ENCODE assay signal across 7 cellular contexts in genomic region chr17:28842282-28843012, GRCh38. TPM values are rescaled to one million over a fixed set of nuclear protein-coding genes. Genes with fewer than 3 reads are reported as not detected.
DNase-seq lines count a peak whose midpoint lies in the region; ATAC-seq and TF ChIP-seq lines count a peak whose summit lies in the region.

A gene with protein sequence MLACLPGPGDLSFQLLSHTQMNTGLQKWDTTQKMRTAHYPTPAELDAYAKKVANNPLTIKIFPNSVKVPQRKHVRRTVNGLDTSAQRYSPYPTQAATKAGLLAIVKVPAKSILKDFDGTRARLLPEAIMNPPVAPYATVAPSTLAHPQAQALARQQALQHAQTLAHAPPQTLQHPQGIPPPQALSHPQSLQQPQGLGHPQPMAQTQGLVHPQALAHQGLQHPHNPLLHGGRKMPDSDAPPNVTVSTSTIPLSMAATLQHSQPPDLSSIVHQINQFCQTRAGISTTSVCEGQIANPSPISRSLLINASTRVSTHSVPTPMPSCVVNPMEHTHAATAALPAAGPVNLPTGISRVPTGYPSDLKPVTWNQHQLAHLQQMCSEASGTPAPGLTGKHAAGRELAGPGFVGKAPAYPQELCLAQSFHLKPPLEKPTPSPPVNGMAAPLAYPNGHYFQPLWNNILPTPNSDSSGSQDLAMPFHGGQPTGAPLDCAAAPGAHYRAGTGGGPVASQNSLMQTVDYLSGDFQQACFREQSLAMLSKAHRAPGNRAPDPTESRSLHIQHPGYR (minus strand): TSS chr17:28842790. CDS start chr17:28766667, 76,123 bp downstream.

- DNase-seq in NCI-H2196 (lab: John Stamatoyannopoulos, UW; ENCODE audit: unreplicated experiment) = peak; percentile 63
- DNase-seq in WERI-Rb-1 = peak; percentile 90
- peak; percentile 45 to 67 for DNase-seq in breast epithelium (ENCODE audit: low spot score in 2 of 2)

- peak; percentile 82 for ATAC-seq in GM18520 (IDR thresholded peaks at IDR 0.05; ENCODE audit: unreplicated experiment)
- peak; percentile 76 for ATAC-seq in HG03064 (IDR thresholded peaks at IDR 0.05; ENCODE audit: low read depth, unreplicated experiment)

- H3K27ac ChIP-seq in WERI-Rb-1 (peak within 1 kb of the TSS; percentile 75), breast epithelium (peak within 1 kb of the TSS; percentile 76 to 84), iPS-20b (ENCODE audit: low read length) (peak within 1 kb of the TSS; percentile 37), skin epidermis (peak within 1 kb of the TSS; percentile 56 to 92 (median 78))

- H3K9me3 ChIP-seq in WERI-Rb-1 (ENCODE audit: severe bottlenecking) = no peaks in the 10 kb centered on the region
- H3K9me3 ChIP-seq in breast epithelium = no peaks in the 10 kb centered on the region
- no peaks in the 10 kb centered on the region for H3K9me3 ChIP-seq in iPS-20b (ENCODE audit: insufficient read depth, low read depth, low read length)

- peak; percentile 29 for TF ChIP-seq POLR2A in breast epithelium (IDR thresholded peaks at IDR 0.05)

- intact Hi-C loops in breast epithelium (cut with DNase I; ENCODE audit: low total_unique reads) = no loop called here

- H3K4me3 ChIP-seq in WERI-Rb-1 (ENCODE audit: low read depth, low read length) = peak within 1 kb of the TSS; percentile 72
- peak within 1 kb of the TSS; percentile 64 to 77 (median 75) for H3K4me3 ChIP-seq in breast epithelium
- H3K4me3 ChIP-seq in iPS-20b (ENCODE audit: low read length) = peak within 1 kb of the TSS; percentile 88
- H3K4me3 ChIP-seq in skin epidermis = peak within 1 kb of the TSS; percentile 52 to 97 (median 79)

- TF ChIP-seq CTCF in WERI-Rb-1 (IDR thresholded peaks at IDR 0.05; ENCODE audit: low read depth, low read length) (no peak), breast epithelium (IDR thresholded peaks at IDR 0.05) (no peak)

- peak within 1 kb of the TSS; percentile 87; the same call in 1 of the 2 replicates for H3K9ac ChIP-seq in iPS-20b (ENCODE audit: low read depth, low read length)

- H3K36me3 ChIP-seq in WERI-Rb-1 (peaks cover 6% of the 10 kb centered on the region; the same call in 1 of the 2 replicates), breast epithelium (no peaks in the 10 kb centered on the region), iPS-20b (ENCODE audit: insufficient read depth, low read depth, low read length) (no peaks in the 10 kb centered on the region)

- no peaks in the 10 kb centered on the region for H3K4me1 ChIP-seq in breast epithelium
- H3K4me1 ChIP-seq in iPS-20b (ENCODE audit: insufficient read depth, low read length) = no peaks in the 10 kb centered on the region

- H3K27me3 ChIP-seq in WERI-Rb-1 (ENCODE audit: insufficient read depth, low read depth, severe bottlenecking) (no peaks in the 10 kb centered on the region), breast epithelium (no peaks in the 10 kb centered on the region), iPS-20b (ENCODE audit: insufficient read depth, low read length) (no peaks in the 10 kb centered on the region)

RNA-seq across cellular contexts. Expression of the gene that starts here (rescaled TPM):
- 10 to 100 TPM in 2 of 3 donors, 1 to 10 TPM in 1; 9.7 to 12.0 (median 10.5) TPM for total RNA-seq in breast epithelium

Comparison
In these comparisons a context has a peak if more than half of its experiments do, and no peak if none do; other contexts are left out.
1. Peak in every context shown above with its lines: DNase-seq, ATAC-seq, H3K4me3 ChIP-seq and H3K27ac ChIP-seq.